In genomic region chr2:134782792-134783191, GRCh38 we compare ENCODE assay signal across 8 cellular contexts. TPM values are rescaled to one million over a fixed set of nuclear protein-coding genes. Genes with fewer than 3 reads are reported as not detected.
DNase-seq lines count a peak whose midpoint lies in the region; ATAC-seq, FAIRE-seq and TF ChIP-seq lines count a peak whose summit lies in the region.

No MANE protein-coding gene starts in this region.

- H3K4me3 Mint-ChIP-seq in stimulated activated effector memory CD8-positive, alpha-beta T cell treated with anti-CD3 and anti-CD28 coated beads, Interleukin-12 subunit alpha, Interleukin-12 subunit beta, amount 100 ng/mL, for 72 hours = no peak overlapping the region

- H3K36me3 Mint-ChIP-seq in stimulated activated effector memory CD8-positive, alpha-beta T cell treated with anti-CD3 and anti-CD28 coated beads, Interleukin-12 subunit alpha, Interleukin-12 subunit beta, amount 100 ng/mL, for 72 hours = no peaks in the 10 kb centered on the region

- peaks cover 2% of the 10 kb centered on the region for H3K9me3 Mint-ChIP-seq in stimulated activated effector memory CD8-positive, alpha-beta T cell treated with anti-CD3 and anti-CD28 coated beads, Interleukin-12 subunit alpha, Interleukin-12 subunit beta, amount 100 ng/mL, for 72 hours

- no peaks in the 10 kb centered on the region for H3K27me3 ChIP-seq in OCI-LY1 (ENCODE audit: insufficient read depth, low read length)
- H3K27me3 ChIP-seq in effector memory CD4-positive, alpha-beta T cell (replicated peaks; ENCODE audit: control insufficient read depth, insufficient read depth, low read length, poor library complexity, severe bottlenecking) = peaks cover 4% of the 10 kb centered on the region

- no peak overlapping the region for H3K4me2 ChIP-seq in OCI-LY1 (ENCODE audit: low read length)

- H3K79me2 ChIP-seq in OCI-LY1 (ENCODE audit: insufficient read depth, low read length) = no peaks in the 10 kb centered on the region

- no peak overlapping the region for H3K27ac Mint-ChIP-seq in stimulated activated effector memory CD8-positive, alpha-beta T cell treated with anti-CD3 and anti-CD28 coated beads, Interleukin-12 subunit alpha, Interleukin-12 subunit beta, amount 100 ng/mL, for 72 hours

- H3K27ac ChIP-seq in OCI-LY1 (ENCODE audit: low read depth, low read length, poor library complexity, severe bottlenecking) = no peak overlapping the region
- no peak overlapping the region for H3K27ac ChIP-seq in effector memory CD4-positive, alpha-beta T cell (ENCODE audit: insufficient read depth, low read length, poor library complexity, severe bottlenecking)

- TF ChIP-seq POLR2A in GM12891 (IDR thresholded peaks at IDR 0.05; ENCODE audit: low read depth, low read length) = no peak

- TF ChIP-seq CTCF in OCI-LY1 (IDR thresholded peaks at IDR 0.05; ENCODE audit: low read length) = peak; percentile 51; the same call in 1 of the 2 replicates

- no peaks in the 10 kb centered on the region for H3K4me1 ChIP-seq in OCI-LY1 (ENCODE audit: insufficient read depth, low read length, severe bottlenecking)
- H3K4me1 ChIP-seq in effector memory CD4-positive, alpha-beta T cell (ENCODE audit: control insufficient read depth, insufficient read depth, low read length, poor library complexity, severe bottlenecking) = no peaks in the 10 kb centered on the region

- no peaks in the 10 kb centered on the region for H4K20me1 ChIP-seq in OCI-LY1 (ENCODE audit: insufficient read depth, low read length)

- H3F3A ChIP-seq in OCI-LY1 (ENCODE audit: insufficient read depth, low read length) = no peaks in the 10 kb centered on the region

- peak; percentile 17 for DNase-seq in GM18507 (ENCODE audit: extremely low spot score, insufficient read length, low read depth)
- no peak for DNase-seq in GM12891 (ENCODE audit: insufficient read length, low spot score)
- DNase-seq in effector memory CD4-positive, alpha-beta T cell = no peak
- DNase-seq in stimulated activated effector memory CD8-positive, alpha-beta T cell treated with anti-CD3 and anti-CD28 coated beads, Interleukin-12 subunit alpha, Interleukin-12 subunit beta, amount 100 ng/mL, for 72 hours (ENCODE audit: low spot score in 2 of 2) = no peak

- no peak overlapping the region for H3K4me3 ChIP-seq in OCI-LY1 (ENCODE audit: low read depth, low read length, poor library complexity, severe bottlenecking)
- H3K4me3 ChIP-seq in effector memory CD4-positive, alpha-beta T cell (ENCODE audit: insufficient read depth, low read depth, low read length, poor library complexity, severe bottlenecking) = no peak overlapping the region

- H3K4me1 Mint-ChIP-seq in stimulated activated effector memory CD8-positive, alpha-beta T cell treated with anti-CD3 and anti-CD28 coated beads, Interleukin-12 subunit alpha, Interleukin-12 subunit beta, amount 100 ng/mL, for 72 hours = no peaks in the 10 kb centered on the region

- no peak overlapping the region for H2AFZ ChIP-seq in OCI-LY1 (ENCODE audit: low read length)

- H3K9ac ChIP-seq in OCI-LY1 (ENCODE audit: low read length) = no peak overlapping the region

- H3K9me3 ChIP-seq in OCI-LY1 (ENCODE audit: low read length) = no peaks in the 10 kb centered on the region
- no peaks in the 10 kb centered on the region for H3K9me3 ChIP-seq in effector memory CD4-positive, alpha-beta T cell (ENCODE audit: control insufficient read depth, low read length)

- ATAC-seq in HG02885 (IDR thresholded peaks at IDR 0.05; ENCODE audit: poor library complexity, unreplicated experiment) (peak; percentile 56), HG03469 (IDR thresholded peaks at IDR 0.05; ENCODE audit: unreplicated experiment) (no peak)
- ATAC-seq in stimulated activated effector memory CD8-positive, alpha-beta T cell treated with anti-CD3 and anti-CD28 coated beads, Interleukin-12 subunit alpha, Interleukin-12 subunit beta, amount 100 ng/mL, for 72 hours = no peak

- no peaks in the 10 kb centered on the region for H3K36me3 ChIP-seq in OCI-LY1 (ENCODE audit: insufficient read depth, low read length)
- H3K36me3 ChIP-seq in effector memory CD4-positive, alpha-beta T cell (ENCODE audit: control insufficient read depth, insufficient read depth, low read length) = no peaks in the 10 kb centered on the region

- peak; percentile 91 for FAIRE-seq in GM18507 (lab: Jason Lieb, UNC)
- FAIRE-seq in islet of Langerhans (lab: Jason Lieb, UNC) = peak; percentile 85
- FAIRE-seq in GM12891 (lab: Jason Lieb, UNC) = no peak

- no peaks in the 10 kb centered on the region for H3K9me2 ChIP-seq in OCI-LY1 (ENCODE audit: low read depth, low read length)

TF ChIP-seq in GM12891, 5 proteins besides CTCF, POLR2A, EP300 and RAD21:
- TF ChIP-seq SPI1 (IDR thresholded peaks at IDR 0.05; ENCODE audit: low read depth, low read length) (no peak), PAX5 (IDR thresholded peaks at IDR 0.05; ENCODE audit: insufficient read depth, low read length, severe bottlenecking) (no peak), POLR2AphosphoS5 (IDR thresholded peaks at IDR 0.05; ENCODE audit: low read depth, low read length) (no peak), TAF1 (IDR thresholded peaks at IDR 0.05; ENCODE audit: low read depth, low read length) (no peak), POU2F2 (IDR thresholded peaks at IDR 0.05; ENCODE audit: low read depth, low read length) (no peak)

RNA-seq across cellular contexts. Expression of gene ACMSD, which starts 55.6 kb away (rescaled TPM):
- polyA plus RNA-seq in GM12891 (2012; ENCODE audit: low read depth, missing spikeins) = not detected
